ENCODE assay signal across 32 cellular contexts in the genomic region with DNA sequence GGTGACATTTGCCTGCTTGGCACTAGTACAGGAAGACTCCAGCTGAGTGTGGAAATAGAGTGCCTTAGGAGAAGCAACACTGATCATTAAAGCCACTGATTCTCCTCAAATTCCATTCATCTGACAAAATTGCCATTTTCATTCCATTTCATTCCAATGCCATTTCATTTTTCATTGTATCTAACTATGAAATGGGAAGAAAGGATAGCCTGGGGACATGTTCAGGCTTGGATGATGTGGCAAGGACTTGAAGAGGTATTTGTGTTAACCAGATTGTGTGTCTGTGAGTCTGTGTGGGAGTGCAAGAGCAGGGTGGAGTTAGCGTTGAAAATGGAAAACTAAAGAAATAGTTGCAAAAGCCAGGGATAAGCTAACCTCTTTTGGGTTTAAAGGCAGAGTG. TPM values are rescaled to one million over a fixed set of nuclear protein-coding genes. Genes with fewer than 3 reads are reported as not detected.
"Had no signal": no experiment of that assay in that cellular context is flagged by ENCODE, and none has a peak within 500 bp of the region (broad histone marks: within the 10 kb centered on the region; RNA-seq: fewer than 3 reads in every experiment).

No MANE protein-coding gene starts in this region.

- H3K9me3 ChIP-seq: MG63 had no signal

- ATAC-seq: activated CD8-positive, alpha-beta memory T cell treated with anti-CD3 and anti-CD28 coated beads, Interleukin-2, amount 10 ng/mL, durations not matched to agents 7 days and 5 days; activated naive CD8-positive, alpha-beta T cell treated with anti-CD3 and anti-CD28 coated beads, Interleukin-2, amount 50 U/mL, for 24 hours had no signal

- H3K27ac ChIP-seq: brain microvascular endothelial cell, SK-N-MC, WERI-Rb-1 had no signal

- DNase-seq: activated CD4-positive, alpha-beta memory T cell treated with anti-CD3 and anti-CD28 coated beads, Interleukin-2, amount 10 ng/mL, durations not matched to agents 7 days and 5 days; activated CD4-positive, alpha-beta T cell treated with anti-CD3 and anti-CD28 coated beads for 1 hour; activated CD4-positive, alpha-beta T cell treated with anti-CD3 and anti-CD28 coated beads for 48 hours; activated CD4-positive, CD25-positive, alpha-beta regulatory T cell; activated CD8-positive, alpha-beta memory T cell treated with anti-CD3 and anti-CD28 coated beads for 24 hours; activated CD8-positive, alpha-beta memory T cell treated with anti-CD3 and anti-CD28 coated beads, Interleukin-2, amount 10 ng/mL, durations not matched to agents 7 days and 5 days; activated CD8-positive, alpha-beta memory T cell treated with anti-CD3 and anti-CD28 coated beads, Interleukin-2, amount 50 U/mL, for 48 hours; activated effector memory CD4-positive, alpha-beta T cell treated with Interleukin-2 at 50 U/mL for 16 hours; activated naive CD4-positive, alpha-beta T cell treated with anti-CD3 and anti-CD28 coated beads, Interleukin-2, amount 10 ng/mL, durations not matched to agents 7 days and 5 days; activated naive CD8-positive, alpha-beta T cell treated with anti-CD3 and anti-CD28 coated beads, Interleukin-2, amount 50 U/mL, for 24 hours; activated T-cell treated with anti-CD3 and anti-CD28 coated beads, Interleukin-2, amount 50 U/mL, for 48 hours; anterior cingulate cortex; brain microvascular endothelial cell; Karpas-422; KBM-7; MG63; NCI-H1048; NCI-H1436; NCI-H1694; NCI-H2107; NCI-H2171; NCI-H510A; NCI-H526; NCI-H748 treated with DMSO at 0.1 percent for 48 hours; NK-92 treated with Interleukin-12 subunit alpha and Interleukin-12 subunit beta, amount 100 ng/mL, for 24 hours; Right ventricle myocardium superior; T1000; WERI-Rb-1 had no signal

- H3K36me3 ChIP-seq: brain microvascular endothelial cell, MG63, WERI-Rb-1 had no signal

- H3K4me3 ChIP-seq: MG63, SK-N-MC had no signal

RNA-seq across cellular contexts. Expression of a gene that starts 5.7 kb away (rescaled TPM):
- total RNA-seq: activated CD4-positive, alpha-beta memory T cell treated with anti-CD3 and anti-CD28 coated beads, Interleukin-2, amount 10 ng/mL, durations not matched to agents 7 days and 5 days; activated CD8-positive, alpha-beta memory T cell treated with anti-CD3 and anti-CD28 coated beads, Interleukin-2, amount 10 ng/mL, durations not matched to agents 7 days and 5 days; OCI-LY7; Right ventricle myocardium superior; T-helper 1 cell treated with Interleukin-12 subunit alpha and Interleukin-12 subunit beta and Interleukin-4 antibody, amounts not matched to agents 30 ng/mL and 1 ng/mL, for 36 hours; T-helper 2 cell treated with Interferon-gamma antibody and Interleukin-4, amounts not matched to agents 100 ng/mL and 5 ng/mL, for 36 hours had no signal
